Comparison of ENCODE assay signal across 15 cellular contexts in genomic region chr1:47679826-47680225, GRCh38.
DNase-seq lines count a peak whose midpoint lies in the region; ATAC-seq and TF ChIP-seq lines count a peak whose summit lies in the region.
"Had no signal": no experiment of that assay in that cellular context is flagged by ENCODE, and none has a peak within 500 bp of the region (broad histone marks: within the 10 kb centered on the region; RNA-seq: fewer than 3 reads in every experiment).

No MANE protein-coding gene starts in this region.

- peak; percentile 20 for DNase-seq in activated CD8-positive, alpha-beta memory T cell treated with anti-CD3 and anti-CD28 coated beads, Interleukin-2, amount 50 U/mL, for 48 hours
- no peak for DNase-seq in activated CD8-positive, alpha-beta memory T cell treated with anti-CD3 and anti-CD28 coated beads for 24 hours
- DNase-seq in coronary artery (ENCODE audit: low spot score) (peak; percentile 65), osteocyte (ENCODE audit: extremely low spot score, unreplicated experiment) (peak; percentile 56), type B pancreatic cell (ENCODE audit: extremely low spot score, unreplicated experiment) (peak; percentile 45), CD14-positive monocyte (ENCODE audit: low spot score) (no peak), caudate nucleus (lab: John Stamatoyannopoulos, UW) (no peak)
- DNase-seq: DMS 273 treated with DMSO at 0.1 percent for 48 hours, GF-D8, NCI-H1417 treated with DMSO at 0.1 percent for 48 hours, NCI-H2029, NCI-H2171, NCI-H446, OCI-M1 had no signal

- peak overlapping the region in 1 of 2 donors; percentile 71 for H3K27ac ChIP-seq in coronary artery
- H3K27ac ChIP-seq in caudate nucleus (ENCODE audit: low read depth, low read length): no peak overlapping the region

- H3K9me3 Mint-ChIP-seq in osteocyte (ENCODE audit: unreplicated experiment) (no peaks in the 10 kb centered on the region), type B pancreatic cell (no peaks in the 10 kb centered on the region), CD14-positive monocyte (peaks cover 0 to 2% (median 0%) of the 10 kb centered on the region in 7 donors)

- H3K4me1 Mint-ChIP-seq in osteocyte (ENCODE audit: unreplicated experiment) (peaks cover 12% of the 10 kb centered on the region), type B pancreatic cell (ENCODE audit: unreplicated experiment) (peaks cover 38% of the 10 kb centered on the region), CD14-positive monocyte (peaks cover 10% of the 10 kb centered on the region)

- no peak overlapping the region for H3K4me3 Mint-ChIP-seq in osteocyte (ENCODE audit: unreplicated experiment)
- no peak overlapping the region for H3K4me3 Mint-ChIP-seq in type B pancreatic cell
- H3K4me3 Mint-ChIP-seq in CD14-positive monocyte: no peak overlapping the region

- no peak for ATAC-seq in GM21528 (IDR thresholded peaks at IDR 0.05; ENCODE audit: low FRiP score, unreplicated experiment)

- H3K27ac Mint-ChIP-seq in osteocyte (ENCODE audit: unreplicated experiment) (no peak overlapping the region), type B pancreatic cell (no peak overlapping the region), CD14-positive monocyte (no peak overlapping the region)

- TF ChIP-seq CTCF in coronary artery (IDR thresholded peaks at IDR 0.05) (no peak), osteocyte (IDR thresholded peaks at IDR 0.05) (no peak), type B pancreatic cell (conservative IDR thresholded peaks at IDR 0.05) (no peak), CD14-positive monocyte (IDR thresholded peaks at IDR 0.05) (no peak)

- H3K27me3 Mint-ChIP-seq in osteocyte (ENCODE audit: unreplicated experiment) (no peaks in the 10 kb centered on the region), type B pancreatic cell (peaks cover 59% of the 10 kb centered on the region), CD14-positive monocyte (ENCODE audit: low read depth in 3 of 3) (peaks cover 1 to 9% (median 2%) of the 10 kb centered on the region in 3 donors)

- H3K4me3 ChIP-seq in coronary artery: no peak overlapping the region

- intact Hi-C loops in CD14-positive monocyte (cut with micrococcal nuclease): no loop called here

- H3K36me3 Mint-ChIP-seq in osteocyte (ENCODE audit: unreplicated experiment): no peaks in the 10 kb centered on the region
- H3K36me3 Mint-ChIP-seq in type B pancreatic cell: no peaks in the 10 kb centered on the region
- H3K36me3 Mint-ChIP-seq in CD14-positive monocyte: no peaks in the 10 kb centered on the region

Comparison
In these comparisons a context has a peak if more than half of its experiments do, and no peak if none do; other contexts are left out.
1. DNase-seq: peak in activated CD8-positive, alpha-beta memory T cell treated with anti-CD3 and anti-CD28 coated beads, Interleukin-2, amount 50 U/mL, for 48 hours (single experiment), coronary artery (single experiment), osteocyte (single experiment) and type B pancreatic cell (single experiment); none in activated CD8-positive, alpha-beta memory T cell treated with anti-CD3 and anti-CD28 coated beads for 24 hours (single experiment), CD14-positive monocyte (single experiment) and caudate nucleus (0 of 61).